In the genomic region with DNA sequence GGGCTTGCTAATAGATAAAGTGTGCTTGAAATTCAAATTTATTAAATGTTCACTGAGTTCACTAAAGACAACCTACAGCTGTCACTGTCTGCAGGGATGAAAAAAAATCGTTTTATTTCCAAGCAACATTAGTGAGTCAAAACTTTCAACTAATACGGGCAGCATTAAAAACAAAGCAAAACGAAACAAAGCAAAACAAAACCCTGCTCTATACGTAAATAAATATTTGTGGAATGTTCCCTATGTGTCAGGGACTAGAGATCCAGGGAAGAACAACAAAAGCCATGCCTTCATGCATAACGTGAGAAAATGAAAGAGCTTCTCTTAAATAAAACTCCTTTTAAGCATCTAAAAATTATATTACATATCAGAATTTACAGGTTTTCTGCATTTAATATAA, we compare ENCODE assay signal across 10 cellular contexts. TPM values are rescaled to one million over a fixed set of nuclear protein-coding genes. Genes with fewer than 3 reads are reported as not detected.
DNase-seq lines count a peak whose midpoint lies in the region; ATAC-seq, FAIRE-seq and TF ChIP-seq lines count a peak whose summit lies in the region.
"Had no signal": no experiment of that assay in that cellular context is flagged by ENCODE, and none has a peak within 500 bp of the region (broad histone marks: within the 10 kb centered on the region; RNA-seq: fewer than 3 reads in every experiment).

No MANE protein-coding gene starts in this region.

- no peak for FAIRE-seq in kidney (lab: Jason Lieb, UNC)

- no peak for DNase-seq in activated T-cell treated with anti-CD3 and anti-CD28 coated beads, Interleukin-2, amount 50 U/mL, for 24 hours
- DNase-seq in activated T-cell treated with anti-CD3 and anti-CD28 coated beads, Interleukin-2, amount 50 U/mL, for 48 hours, result no peak
- no peak for DNase-seq in activated naive CD8-positive, alpha-beta T cell treated with anti-CD3 and anti-CD28 coated beads for 36 hours
- DNase-seq in kidney (no peak), thoracic aorta (ENCODE audit: low spot score) (no peak), glomerular visceral epithelial cell (ENCODE audit: extremely low spot score) (no peak), left lobe of liver (ENCODE audit: low spot score) (no peak)

- no peaks in the 10 kb centered on the region for H3K36me3 ChIP-seq in kidney (ENCODE audit: control insufficient read depth in 1 of 2, insufficient read depth in 2 of 2, low read length in 2 of 2)
- no peaks in the 10 kb centered on the region for H3K36me3 ChIP-seq in thoracic aorta
- H3K36me3 ChIP-seq: BLaER1 treated with 17β-estradiol and CSF1 and Interleukin-3, amounts not matched to agents 10 nM and 100 nM had no signal

- no peak for ATAC-seq in thoracic aorta (ENCODE audit: insufficient number of reproducible peaks, low FRiP score, low read depth)
- ATAC-seq in HG02870 (IDR thresholded peaks at IDR 0.05; ENCODE audit: unreplicated experiment), result no peak
- no peak for ATAC-seq in left lobe of liver

- peak overlapping the region in 1 of 2 donors; percentile 29 for H3K9ac ChIP-seq in kidney (ENCODE audit: low read length in 2 of 2)
- H3K9ac ChIP-seq: BLaER1 treated with 17β-estradiol and CSF1 and Interleukin-3, amounts not matched to agents 10 nM and 100 nM had no signal

- H3K27ac ChIP-seq in kidney (ENCODE audit: low read depth in 2 of 2, low read length in 2 of 2) (no peak overlapping the region), thoracic aorta (no peak overlapping the region)
- H3K27ac ChIP-seq: BLaER1 treated with 17β-estradiol and CSF1 and Interleukin-3, amounts not matched to agents 10 nM and 100 nM had no signal

- H3K4me1 ChIP-seq in kidney (ENCODE audit: control insufficient read depth in 1 of 2, insufficient read depth in 1 of 2, low read depth in 1 of 2, low read length in 2 of 2), result no peaks in the 10 kb centered on the region
- H3K4me1 ChIP-seq in thoracic aorta (ENCODE audit: control insufficient read depth in 1 of 2, low read depth in 2 of 2), result peaks cover 6 to 8% of the 10 kb centered on the region in 2 donors

- H3K9me3 ChIP-seq in kidney (ENCODE audit: control insufficient read depth in 1 of 2, low read length in 2 of 2) (no peaks in the 10 kb centered on the region), thoracic aorta (no peaks in the 10 kb centered on the region)

- no peak overlapping the region for H3K27ac Mint-ChIP-seq in activated T-cell treated with anti-CD3 and anti-CD28 coated beads, Interleukin-2, amount 50 U/mL, for 24 hours
- H3K27ac Mint-ChIP-seq in activated naive CD8-positive, alpha-beta T cell treated with anti-CD3 and anti-CD28 coated beads for 36 hours, result no peak overlapping the region

- H3K27me3 Mint-ChIP-seq in activated T-cell treated with anti-CD3 and anti-CD28 coated beads, Interleukin-2, amount 50 U/mL, for 24 hours, result peaks cover 64% of the 10 kb centered on the region
- peaks cover 66% of the 10 kb centered on the region for H3K27me3 Mint-ChIP-seq in activated naive CD8-positive, alpha-beta T cell treated with anti-CD3 and anti-CD28 coated beads for 36 hours

- H3K4me1 Mint-ChIP-seq in activated T-cell treated with anti-CD3 and anti-CD28 coated beads, Interleukin-2, amount 50 U/mL, for 24 hours (ENCODE audit: low read depth), result peaks cover 15% of the 10 kb centered on the region
- peaks cover 13% of the 10 kb centered on the region for H3K4me1 Mint-ChIP-seq in activated naive CD8-positive, alpha-beta T cell treated with anti-CD3 and anti-CD28 coated beads for 36 hours

- intact Hi-C loops in kidney (cut with DNase I), result no loop called here

- no peaks in the 10 kb centered on the region for H3K27me3 ChIP-seq in thoracic aorta (replicated peaks; ENCODE audit: insufficient read depth)
- H3K27me3 ChIP-seq: BLaER1 treated with 17β-estradiol and CSF1 and Interleukin-3, amounts not matched to agents 10 nM and 100 nM had no signal

- peak overlapping the region; percentile 67 to 70 for H3K4me3 ChIP-seq in kidney (ENCODE audit: low read length in 2 of 2)
- H3K4me3 ChIP-seq in thoracic aorta, result peak overlapping the region; percentile 75
- H3K4me3 ChIP-seq: BLaER1 treated with 17β-estradiol and CSF1 and Interleukin-3, amounts not matched to agents 10 nM and 100 nM had no signal

- H3K4me3 Mint-ChIP-seq in activated T-cell treated with anti-CD3 and anti-CD28 coated beads, Interleukin-2, amount 50 U/mL, for 24 hours, result peak overlapping the region; percentile 44
- H3K4me3 Mint-ChIP-seq in activated naive CD8-positive, alpha-beta T cell treated with anti-CD3 and anti-CD28 coated beads for 36 hours, result peak overlapping the region; percentile 52

- H3K9me3 Mint-ChIP-seq in activated T-cell treated with anti-CD3 and anti-CD28 coated beads, Interleukin-2, amount 50 U/mL, for 24 hours, result no peaks in the 10 kb centered on the region
- H3K9me3 Mint-ChIP-seq in activated naive CD8-positive, alpha-beta T cell treated with anti-CD3 and anti-CD28 coated beads for 36 hours, result no peaks in the 10 kb centered on the region

- TF ChIP-seq CTCF in kidney (IDR thresholded peaks at IDR 0.05; ENCODE audit: borderline replicate concordance, extremely low read depth, insufficient read depth), result no peak
- no peak for TF ChIP-seq CTCF in thoracic aorta (IDR thresholded peaks at IDR 0.05)

- no peaks in the 10 kb centered on the region for H3K36me3 Mint-ChIP-seq in activated T-cell treated with anti-CD3 and anti-CD28 coated beads, Interleukin-2, amount 50 U/mL, for 24 hours (ENCODE audit: low read depth)
- H3K36me3 Mint-ChIP-seq in activated naive CD8-positive, alpha-beta T cell treated with anti-CD3 and anti-CD28 coated beads for 36 hours, result no peaks in the 10 kb centered on the region

RNA-seq across cellular contexts. Expression of a gene that starts 0.6 kb away (rescaled TPM):
- total RNA-seq in activated naive CD8-positive, alpha-beta T cell treated with anti-CD3 and anti-CD28 coated beads for 36 hours, result not detected
- total RNA-seq in kidney, result 2.0 TPM
- polyA plus RNA-seq in kidney (ENCODE audit: insufficient read depth, low read depth, low replicate concordance), result 1.5 TPM
- total RNA-seq in thoracic aorta, result under 1 TPM; 0.42 to 0.68 TPM
- 0.25 TPM for total RNA-seq in left lobe of liver
- total RNA-seq: OCI-LY7 had no signal

RNA-seq across cellular contexts. Expression of a gene that starts 49.3 kb away (rescaled TPM):
- total RNA-seq in activated naive CD8-positive, alpha-beta T cell treated with anti-CD3 and anti-CD28 coated beads for 36 hours, result not detected
- not detected for total RNA-seq in kidney
- not detected for polyA plus RNA-seq in kidney (ENCODE audit: insufficient read depth, low read depth, low replicate concordance)
- total RNA-seq in thoracic aorta, result not detected
- total RNA-seq in left lobe of liver, result not detected
- total RNA-seq: OCI-LY7 had no signal
